ENCODE assay signal across 8 cellular contexts in genomic region chr1:10510520-10511493, GRCh38. TPM values are rescaled to one million over a fixed set of nuclear protein-coding genes. Genes with fewer than 3 reads are reported as not detected.
DNase-seq lines count a peak whose midpoint lies in the region; TF ChIP-seq lines count a peak whose summit lies in the region.

No MANE protein-coding gene starts in this region.

- peaks cover 12% of the 10 kb centered on the region for H4K20me1 ChIP-seq in MM.1S (ENCODE audit: insufficient read depth, low read length)

- WGBS in esophagus squamous epithelium, 2 donors: 13 to 14% methylated on average over 12 of the region's 12 CpGs
- WGBS in ovary, 3 donors: 70 to 82% (median 76%) methylated on average over 12 of the region's 12 CpGs

- TF ChIP-seq POLR2A in esophagus squamous epithelium (IDR thresholded peaks at IDR 0.05) (no peak), ovary (IDR thresholded peaks at IDR 0.05) (no peak)

- H2AFZ ChIP-seq in MM.1S (ENCODE audit: low read length): no peak overlapping the region

- peak overlapping the region; percentile 25; the same call in 1 of the 2 replicates for H3K4me3 ChIP-seq in GM12864 (ENCODE audit: low read depth, low read length)
- peak overlapping the region; percentile 18; the same call in 1 of the 2 replicates for H3K4me3 ChIP-seq in HFF-Myc (replicated peaks; ENCODE audit: low read depth, low read length)
- peak overlapping the region in 3 of 4 donors; percentile 0 to 35 (median 17) for H3K4me3 ChIP-seq in esophagus squamous epithelium
- H3K4me3 ChIP-seq in ovary: no peak overlapping the region
- no peak overlapping the region for H3K4me3 ChIP-seq in MM.1S (ENCODE audit: low read length)

- DNase-seq in GM12864 (ENCODE audit: low read depth) (peak; percentile 83), HFF-Myc (ENCODE audit: extremely low read depth, low read depth) (peak; percentile 53), NCI-H446 treated with DMSO at 0.1 percent for 48 hours (lab: John Stamatoyannopoulos, UW) (peak; percentile 56), esophagus squamous epithelium (lab: John Stamatoyannopoulos, UW) (no peak), ovary (no peak), MM.1S (no peak)
- DNase-seq in activated CD8-positive, alpha-beta memory T cell treated with anti-CD3 and anti-CD28 coated beads for 24 hours: peak; percentile 83
- DNase-seq in stimulated activated CD4-positive, alpha-beta T cell treated with anti-CD3 and anti-CD28 coated beads, Interleukin-12 subunit alpha, Interleukin-12 subunit beta, amount 100 ng/mL, for 48 hours (ENCODE audit: low read depth in 2 of 3, low spot score in 1 of 3): peak; percentile 69 to 76 (median 70)

- TF ChIP-seq EP300 in ovary (IDR thresholded peaks at IDR 0.05): no peak

- no peak overlapping the region for H3K4me2 ChIP-seq in MM.1S (ENCODE audit: low read depth, low read length)

- H3K27me3 ChIP-seq in esophagus squamous epithelium (no peaks in the 10 kb centered on the region), ovary (no peaks in the 10 kb centered on the region), MM.1S (replicated peaks; ENCODE audit: insufficient read depth, low read length) (no peaks in the 10 kb centered on the region)

- H3K4me1 ChIP-seq in esophagus squamous epithelium (peaks cover 23 to 88% (median 26%) of the 10 kb centered on the region in 3 donors), ovary (ENCODE audit: insufficient read depth) (peaks cover 2% of the 10 kb centered on the region), MM.1S (ENCODE audit: low read length) (no peaks in the 10 kb centered on the region)

- intact Hi-C loops in esophagus squamous epithelium (cut with DNase I) (no loop called here), ovary (cut with DNase I) (no loop called here)

- no peak overlapping the region for H3K9ac ChIP-seq in MM.1S (ENCODE audit: low read length)

- no peaks in the 10 kb centered on the region for H3K9me2 ChIP-seq in MM.1S (replicated peaks; ENCODE audit: insufficient read depth, low read length)

- H3K9me3 ChIP-seq in esophagus squamous epithelium: no peaks in the 10 kb centered on the region
- no peaks in the 10 kb centered on the region for H3K9me3 ChIP-seq in ovary
- no peaks in the 10 kb centered on the region for H3K9me3 ChIP-seq in MM.1S (replicated peaks; ENCODE audit: insufficient read depth, low read length)

- no peak for TF ChIP-seq CTCF in GM12864 (IDR thresholded peaks at IDR 0.05; ENCODE audit: low read depth, low read length, missing control alignments)
- no peak for TF ChIP-seq CTCF in HFF-Myc (IDR thresholded peaks at IDR 0.05; ENCODE audit: low read depth, low read length, missing control alignments)
- no peak for TF ChIP-seq CTCF in esophagus squamous epithelium (IDR thresholded peaks at IDR 0.05)
- no peak for TF ChIP-seq CTCF in ovary (IDR thresholded peaks at IDR 0.05)
- no peak for TF ChIP-seq CTCF in MM.1S (IDR thresholded peaks at IDR 0.05; ENCODE audit: low read length)

- peak overlapping the region; percentile 48 to 84 (median 68) for H3K27ac ChIP-seq in esophagus squamous epithelium
- H3K27ac ChIP-seq in ovary: no peak overlapping the region
- H3K27ac ChIP-seq in MM.1S (ENCODE audit: low read length): no peak overlapping the region

- H3K36me3 ChIP-seq in esophagus squamous epithelium (no peaks in the 10 kb centered on the region), ovary (no peaks in the 10 kb centered on the region), MM.1S (replicated peaks; ENCODE audit: insufficient read depth, low read length) (no peaks in the 10 kb centered on the region)

- no peaks in the 10 kb centered on the region for H3F3A ChIP-seq in MM.1S (ENCODE audit: insufficient read depth, low read length)

- peaks cover 37% of the 10 kb centered on the region for H3K79me2 ChIP-seq in MM.1S (ENCODE audit: low read length)

RNA-seq across cellular contexts. Expression of gene PEX14, which starts 36.1 kb away (rescaled TPM):
- total RNA-seq in esophagus squamous epithelium (10 to 100 TPM in 3 of 4 donors, 1 to 10 TPM in 1; 9.4 to 22.9 (median 15.2) TPM), ovary (10 to 100 TPM in 6 of 7 donors, 1 to 10 TPM in 1; 7.5 to 22.9 (median 16.7) TPM)
- polyA plus RNA-seq in ovary: 10 to 100 TPM in 1 of 2 donors, 1 to 10 TPM in 1; 3.3 to 19.6 TPM

RNA-seq across cellular contexts. Expression of gene DFFA, which starts 38.5 kb away (rescaled TPM):
- total RNA-seq in esophagus squamous epithelium (10 to 100 TPM; 14.9 to 40.4 (median 26.0) TPM), ovary (10 to 100 TPM; 14.8 to 37.4 (median 33.0) TPM)
- 10 to 100 TPM; 17.7 to 36.7 TPM for polyA plus RNA-seq in ovary

Comparison
In these comparisons a context has a peak if more than half of its experiments do, and no peak if none do; other contexts are left out.
1. DNase-seq: peak in GM12864 (single experiment), HFF-Myc (single experiment), NCI-H446 treated with DMSO at 0.1 percent for 48 hours (single experiment), activated CD8-positive, alpha-beta memory T cell treated with anti-CD3 and anti-CD28 coated beads for 24 hours (single experiment) and stimulated activated CD4-positive, alpha-beta T cell treated with anti-CD3 and anti-CD28 coated beads, Interleukin-12 subunit alpha, Interleukin-12 subunit beta, amount 100 ng/mL, for 48 hours (3 of 3); none in esophagus squamous epithelium (single experiment), ovary (0 of 5) and MM.1S (single experiment).
2. H3K4me3 ChIP-seq: peak in GM12864 (single experiment), HFF-Myc (single experiment) and esophagus squamous epithelium (3 of 4); none in ovary (single experiment) and MM.1S (single experiment).
3. H3K27ac ChIP-seq: peak in esophagus squamous epithelium (4 of 4); none in ovary (0 of 2) and MM.1S (single experiment).